Comparison of ENCODE assay signal across 8 cellular contexts in the genomic region with DNA sequence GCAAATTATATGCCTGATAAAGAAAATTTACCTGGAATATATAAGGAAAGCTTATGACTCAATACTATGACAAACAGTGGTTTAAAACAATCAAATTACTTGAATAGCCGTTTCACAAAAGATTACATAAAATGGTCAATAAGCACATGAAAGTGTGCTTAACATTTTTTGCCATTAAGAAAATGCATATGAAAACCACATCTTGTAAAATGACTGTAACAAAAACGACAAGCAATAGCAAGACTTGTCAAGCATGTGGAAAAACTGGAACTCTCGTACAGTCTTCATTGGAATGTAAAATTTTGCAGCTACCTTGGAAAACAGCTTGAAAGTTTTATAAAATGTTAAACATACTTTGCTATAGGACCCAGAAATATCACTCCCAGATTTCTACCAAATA.
"Had no signal": no experiment of that assay in that cellular context is flagged by ENCODE, and none has a peak within 500 bp of the region (broad histone marks: within the 10 kb centered on the region; RNA-seq: fewer than 3 reads in every experiment).

No MANE protein-coding gene starts in this region.

- FAIRE-seq: H1, H54 had no signal

- DNase-seq: GM23248, GOT3, H7, H9, HCEC 1CT, HFFc6 had no signal
